ENCODE assay signal across 9 cellular contexts in genomic region chr2:207133862-207134519, GRCh38. TPM values are rescaled to one million over a fixed set of nuclear protein-coding genes. Genes with fewer than 3 reads are reported as not detected.
DNase-seq lines count a peak whose midpoint lies in the region; ATAC-seq and TF ChIP-seq lines count a peak whose summit lies in the region.
"Had no signal": no experiment of that assay in that cellular context is flagged by ENCODE, and none has a peak within 500 bp of the region (broad histone marks: within the 10 kb centered on the region; RNA-seq: fewer than 3 reads in every experiment).

No MANE protein-coding gene starts in this region.

- H3K27me3 ChIP-seq in HAP-1 (ENCODE audit: low read depth) (no peaks in the 10 kb centered on the region), foreskin keratinocyte (no peaks in the 10 kb centered on the region)

- H3K4me3 Mint-ChIP-seq in progenitor cell of endocrine pancreas (ENCODE audit: low read depth), result peak overlapping the region; percentile 35

- H3K9me3 ChIP-seq in HAP-1, result no peaks in the 10 kb centered on the region

- H3K4me1 ChIP-seq in HAP-1 (peaks cover 34% of the 10 kb centered on the region), foreskin keratinocyte (peaks cover 60% of the 10 kb centered on the region)

- H3K9me3 Mint-ChIP-seq in progenitor cell of endocrine pancreas (ENCODE audit: low read depth), result peaks cover 7% of the 10 kb centered on the region

- H3K4me3 ChIP-seq in HAP-1, result no peak overlapping the region

- H3K27ac ChIP-seq in foreskin keratinocyte, result no peak overlapping the region

- peaks cover 16% of the 10 kb centered on the region for H3K36me3 Mint-ChIP-seq in progenitor cell of endocrine pancreas (ENCODE audit: insufficient read depth)

- H3K27me3 Mint-ChIP-seq in progenitor cell of endocrine pancreas, result no peaks in the 10 kb centered on the region

- H3K36me3 ChIP-seq in HAP-1 (replicated peaks), result no peaks in the 10 kb centered on the region; the same call in none of the 2 replicates

- peak; percentile 81 for ATAC-seq in foreskin keratinocyte
- ATAC-seq: left colon had no signal

- H3K4me1 Mint-ChIP-seq in progenitor cell of endocrine pancreas (ENCODE audit: low read depth), result peaks cover 25% of the 10 kb centered on the region

- in situ Hi-C loops in HAP-1 (cut with MboI; ENCODE audit: low sequenced_read_pairs), result no loop called here

- TF ChIP-seq CTCF in foreskin keratinocyte (conservative IDR thresholded peaks at IDR 0.05) (no peak), progenitor cell of endocrine pancreas (IDR thresholded peaks at IDR 0.05; ENCODE audit: unreplicated experiment) (no peak)

- DNase-seq in HAP-1 (ENCODE audit: low spot score in 2 of 2), result peak; percentile 34 to 52
- peak; percentile 74 for DNase-seq in RPMI7951 (ENCODE audit: low read depth)
- DNase-seq in foreskin keratinocyte, result peak; percentile 68 to 90
- no peak for DNase-seq in progenitor cell of endocrine pancreas (ENCODE audit: low spot score, unreplicated experiment)
- no peak for DNase-seq in GOT3 (lab: John Stamatoyannopoulos, UW)
- DNase-seq in activated T-cell treated with anti-CD3 and anti-CD28 coated beads for 4 hours, result no peak
- no peak for DNase-seq in activated CD4-positive, alpha-beta T cell treated with anti-CD3 and anti-CD28 coated beads, Interleukin-2, amount 50 U/mL, for 4 hours
- DNase-seq in HT-29 (ENCODE audit: low spot score), result no peak

- H3K27ac Mint-ChIP-seq in progenitor cell of endocrine pancreas, result peak overlapping the region; percentile 79

RNA-seq across cellular contexts. Expression of gene KLF7, which starts 31.8 kb away (rescaled TPM):
- total RNA-seq in RPMI7951 (2014; rRNA removed; shearing (Covaris generic)), result 5.4 and 7.3 TPM in 2 replicates
- 32.3 and 40.6 TPM in 2 replicates for total RNA-seq in foreskin keratinocyte
- 6.3 and 6.7 TPM in 2 replicates for polyA plus RNA-seq in foreskin keratinocyte
- total RNA-seq in progenitor cell of endocrine pancreas, result 26.6 and 27.1 TPM in 2 replicates
- 0.03 TPM in 1 of 2 replicates, not detected in the other for total RNA-seq in HT-29 (2014; rRNA removed; shearing (Covaris generic))

Comparison
In these comparisons a context has a peak if more than half of its experiments do, and no peak if none do; other contexts are left out.
1. DNase-seq: peak in HAP-1 (2 of 2), RPMI7951 (single experiment) and foreskin keratinocyte (2 of 2); none in progenitor cell of endocrine pancreas (single experiment), GOT3 (single experiment), activated T-cell treated with anti-CD3 and anti-CD28 coated beads for 4 hours (single experiment), activated CD4-positive, alpha-beta T cell treated with anti-CD3 and anti-CD28 coated beads, Interleukin-2, amount 50 U/mL, for 4 hours (0 of 2) and HT-29 (single experiment).